1 cellular context compared by ENCODE assay signal in genomic region chr20:63846938-63847373, GRCh38.
TF ChIP-seq lines count a peak whose summit lies in the region.

No MANE protein-coding gene starts in this region.

TF ChIP-seq in HEK293, 187 proteins besides CTCF, POLR2A, EP300 and RAD21 (continued from another document and continues in another):
- TF ChIP-seq ZNF398 (tag by site-specific recombination; IDR thresholded peaks at IDR 0.05) (no peak), ZNF558 (tag by site-specific recombination; IDR thresholded peaks at IDR 0.05) (no peak), EGR2 (tag by site-specific recombination; IDR thresholded peaks at IDR 0.05; ENCODE audit: low read depth) (no peak), SP7 (tag by site-specific recombination; IDR thresholded peaks at IDR 0.05) (no peak), ZNF2 (tag by site-specific recombination; IDR thresholded peaks at IDR 0.05) (no peak), ZBTB7A (tag by site-specific recombination; IDR thresholded peaks at IDR 0.05; ENCODE audit: low read depth) (no peak), ZNF404 (tag by site-specific recombination; IDR thresholded peaks at IDR 0.05) (no peak), ZNF280D (tag by site-specific recombination; IDR thresholded peaks at IDR 0.05) (no peak), PRDM10 (tag by site-specific recombination; IDR thresholded peaks at IDR 0.05) (no peak), PRDM1 (tag by site-specific recombination; IDR thresholded peaks at IDR 0.05) (no peak), GLIS1 (tag by site-specific recombination; IDR thresholded peaks at IDR 0.05) (0 out of 2 replicates have a peak, but pooled peaks have one; percentile 36), ZNF488 (tag by site-specific recombination; IDR thresholded peaks at IDR 0.05) (no peak), ZNF776 (tag by site-specific recombination; IDR thresholded peaks at IDR 0.05; ENCODE audit: borderline replicate concordance) (0 out of 2 replicates have a peak, but pooled peaks have one; percentile 34), ZNF155 (tag by site-specific recombination; IDR thresholded peaks at IDR 0.05) (no peak), ZNF37A (tag by site-specific recombination; IDR thresholded peaks at IDR 0.05) (no peak), ZSCAN16 (tag by site-specific recombination; IDR thresholded peaks at IDR 0.05) (no peak), KLF10 (tag by site-specific recombination; IDR thresholded peaks at IDR 0.05) (no peak), ZNF473 (tag by site-specific recombination; IDR thresholded peaks at IDR 0.05) (peak; percentile 58; the same call in 1 of the 2 replicates), ZBTB17 (tag by site-specific recombination; IDR thresholded peaks at IDR 0.05) (no peak), PBX3 (CRISPR knock-in tag; IDR thresholded peaks at IDR 0.05) (no peak), ZNF335 (tag by site-specific recombination; conservative IDR thresholded peaks at IDR 0.05) (no peak), REST (tag by site-specific recombination; IDR thresholded peaks at IDR 0.05) (no peak), ZNF677 (tag by site-specific recombination; IDR thresholded peaks at IDR 0.05) (no peak), ZNF292 (tag by site-specific recombination; IDR thresholded peaks at IDR 0.05; ENCODE audit: borderline replicate concordance, low read depth) (no peak), ZNF561 (tag by site-specific recombination; IDR thresholded peaks at IDR 0.05; ENCODE audit: borderline replicate concordance) (no peak), ZNF843 (tag by site-specific recombination; IDR thresholded peaks at IDR 0.05) (no peak), ZBTB6 (tag by site-specific recombination; IDR thresholded peaks at IDR 0.05) (no peak; the same call in 1 of the 2 replicates), ZNF785 (tag by site-specific recombination; IDR thresholded peaks at IDR 0.05) (no peak), ZBTB26 (tag by site-specific recombination; optimal IDR thresholded peaks at IDR 0.05) (peak; percentile 29), ZNF658 (tag by site-specific recombination; IDR thresholded peaks at IDR 0.05) (no peak), ZFP37 (tag by site-specific recombination; IDR thresholded peaks at IDR 0.05) (no peak), FEZF1 (tag by site-specific recombination; IDR thresholded peaks at IDR 0.05) (no peak), ZNF544 (tag by site-specific recombination; IDR thresholded peaks at IDR 0.05) (0 out of 2 replicates have a peak, but pooled peaks have one; percentile 13), HOXA7 (CRISPR knock-in tag; IDR thresholded peaks at IDR 0.05; ENCODE audit: borderline replicate concordance) (no peak), INSM2 (tag by site-specific recombination; IDR thresholded peaks at IDR 0.05) (peak; percentile 33; the same call in 1 of the 2 replicates), ZNF707 (tag by site-specific recombination; IDR thresholded peaks at IDR 0.05) (no peak), ZNF791 (tag by site-specific recombination; IDR thresholded peaks at IDR 0.05) (peak; percentile 67; the same call in 1 of the 2 replicates), ZSCAN5A (tag by site-specific recombination; IDR thresholded peaks at IDR 0.05) (no peak), ZNF362 (tag by site-specific recombination; IDR thresholded peaks at IDR 0.05) (no peak)
